ENCODE assay signal across 12 cellular contexts in genomic region chr19:6071103-6071485, GRCh38. TPM values are rescaled to one million over a fixed set of nuclear protein-coding genes. Genes with fewer than 3 reads are reported as not detected.
DNase-seq lines count a peak whose midpoint lies in the region; ATAC-seq and TF ChIP-seq lines count a peak whose summit lies in the region.
"Had no signal": no experiment of that assay in that cellular context is flagged by ENCODE, and none has a peak within 500 bp of the region (broad histone marks: within the 10 kb centered on the region; RNA-seq: fewer than 3 reads in every experiment).

No MANE protein-coding gene starts in this region.

- TF ChIP-seq CTCF in HFFc6 (IDR thresholded peaks at IDR 0.05) (no peak), brain microvascular endothelial cell (IDR thresholded peaks at IDR 0.05; ENCODE audit: low read depth, low read length, missing control alignments) (no peak), lower lobe of right lung (IDR thresholded peaks at IDR 0.05) (no peak), transverse colon (IDR thresholded peaks at IDR 0.05) (no peak)

- H3K4me3 Mint-ChIP-seq in HFFc6: peak overlapping the region; percentile 76
- H3K4me3 Mint-ChIP-seq in effector memory CD8-positive, alpha-beta T cell: no peak overlapping the region

- H3K27ac ChIP-seq in brain microvascular endothelial cell (peak overlapping the region; percentile 15), lower lobe of right lung (peak overlapping the region; percentile 61), transverse colon (peak overlapping the region; percentile 61 to 80 (median 69))

- no peaks in the 10 kb centered on the region for H3K36me3 ChIP-seq in brain microvascular endothelial cell (replicated peaks)
- no peaks in the 10 kb centered on the region for H3K36me3 ChIP-seq in lower lobe of right lung
- H3K36me3 ChIP-seq in transverse colon: no peaks in the 10 kb centered on the region

- intact Hi-C loops in lower lobe of right lung (cut with DNase I): no loop called here
- intact Hi-C loops in transverse colon (cut with DNase I; ENCODE audit: low total_unique reads): no loop called here

- TF ChIP-seq EP300 in transverse colon (IDR thresholded peaks at IDR 0.05; ENCODE audit: low read depth): no peak

- H3K4me1 ChIP-seq in lower lobe of right lung: peaks cover 27% of the 10 kb centered on the region
- H3K4me1 ChIP-seq in transverse colon: peaks cover 14 to 39% (median 28%) of the 10 kb centered on the region in 4 donors

- in situ Hi-C loops in brain microvascular endothelial cell (cut with HindIII; ENCODE audit: low pct_ligation_motif_present, low sequenced_read_pairs): no loop called here
- in situ Hi-C loops in transverse colon (cut with MboI; ENCODE audit: low pct_ligation_motif_present in 1 of 4, low pct_unique_long_range_greater_than_20kb in 1 of 4, low sequenced_read_pairs in 3 of 4): no loop called here

- H3K9me3 Mint-ChIP-seq in HFFc6: peaks cover 4% of the 10 kb centered on the region; the same call in 1 of the 2 replicates
- H3K9me3 Mint-ChIP-seq in effector memory CD8-positive, alpha-beta T cell: peaks cover 6 to 10% of the 10 kb centered on the region in 2 donors

- H3K27me3 Mint-ChIP-seq in HFFc6 (ENCODE audit: insufficient read depth): peaks cover 6% of the 10 kb centered on the region
- H3K27me3 Mint-ChIP-seq in effector memory CD8-positive, alpha-beta T cell: peaks cover 8 to 15% of the 10 kb centered on the region in 2 donors

- ATAC-seq in lower lobe of right lung: no peak
- ATAC-seq in effector memory CD8-positive, alpha-beta T cell (replicated peaks): no peak

- DNase-seq in HFFc6: peak; percentile 81
- no peak for DNase-seq in brain microvascular endothelial cell
- DNase-seq in lower lobe of right lung: no peak
- DNase-seq in transverse colon: no peak
- DNase-seq in NK-92 (lab: John Stamatoyannopoulos, UW; ENCODE audit: unreplicated experiment): no peak
- no peak for DNase-seq in effector memory CD8-positive, alpha-beta T cell
- DNase-seq in NCI-H2107 (lab: John Stamatoyannopoulos, UW): no peak
- DNase-seq: activated CD4-positive, CD25-positive, alpha-beta regulatory T cell treated with anti-CD3 and anti-CD28 coated beads, Interleukin-2, amount 50 U/mL, for 72 hours; hypothalamus; midbrain; NCI-H524 treated with DMSO at 0.1 percent for 48 hours; SIG-M5 had no signal

- H3K4me3 ChIP-seq in brain microvascular endothelial cell (ENCODE audit: low read depth, low read length): no peak overlapping the region
- H3K4me3 ChIP-seq in lower lobe of right lung: no peak overlapping the region
- no peak overlapping the region for H3K4me3 ChIP-seq in transverse colon

- H3K27me3 ChIP-seq in brain microvascular endothelial cell (replicated peaks) (no peaks in the 10 kb centered on the region), lower lobe of right lung (ENCODE audit: low read depth) (no peaks in the 10 kb centered on the region), transverse colon (no peaks in the 10 kb centered on the region)

- 60 to 79% methylated on average over 2 to 7 of the region's 7 CpGs for WGBS in transverse colon (ENCODE audit: low coverage in 1 of 2), 2 donors

- H3K27ac Mint-ChIP-seq in HFFc6: peak overlapping the region; percentile 97
- H3K27ac Mint-ChIP-seq in effector memory CD8-positive, alpha-beta T cell: no peak overlapping the region

- H3K36me3 Mint-ChIP-seq in HFFc6 (ENCODE audit: low read depth): peaks cover 32% of the 10 kb centered on the region
- H3K36me3 Mint-ChIP-seq in effector memory CD8-positive, alpha-beta T cell (ENCODE audit: insufficient read depth): peaks cover 16% of the 10 kb centered on the region

- H3K9me3 ChIP-seq in lower lobe of right lung: no peaks in the 10 kb centered on the region
- H3K9me3 ChIP-seq in transverse colon: no peaks in the 10 kb centered on the region

- H3K4me1 Mint-ChIP-seq in HFFc6 (ENCODE audit: low read depth): peaks cover 79% of the 10 kb centered on the region
- H3K4me1 Mint-ChIP-seq in effector memory CD8-positive, alpha-beta T cell (ENCODE audit: low read depth in 2 of 2): peaks cover 12 to 15% of the 10 kb centered on the region in 2 donors

- no peak for TF ChIP-seq POLR2A in transverse colon (IDR thresholded peaks at IDR 0.05)

RNA-seq across cellular contexts. Expression of gene RFX2, which starts 39.2 kb away (rescaled TPM):
- total RNA-seq in HFFc6 (2021; fragmentation: NEBNext Ultra II Directional; extraction: Animal tissue kit (Norgen Biotek cat#: 25700)): 1 to 10 TPM; 6.3 to 9.5 (median 6.9) TPM
- total RNA-seq in lower lobe of right lung (20.9 TPM), transverse colon (10 to 100 TPM in 2 of 4 donors, 1 to 10 TPM in 2; 6.1 to 57.5 (median 11.8) TPM)

Comparison
In these comparisons a context has a peak if more than half of its experiments do, and no peak if none do; other contexts are left out.
1. H3K27ac ChIP-seq: peak in every context shown above with its lines; median percentile 69 in transverse colon; 61 in lower lobe of right lung; 15 in brain microvascular endothelial cell.